9 cellular contexts compared by ENCODE assay signal in genomic region chr12:96208801-96209534, GRCh38. TPM values are rescaled to one million over a fixed set of nuclear protein-coding genes. Genes with fewer than 3 reads are reported as not detected.
DNase-seq lines count a peak whose midpoint lies in the region; ATAC-seq and TF ChIP-seq lines count a peak whose summit lies in the region.
"Had no signal": no experiment of that assay in that cellular context is flagged by ENCODE, and none has a peak within 500 bp of the region (broad histone marks: within the 10 kb centered on the region; RNA-seq: fewer than 3 reads in every experiment).

No MANE protein-coding gene starts in this region.

- peaks cover 31% of the 10 kb centered on the region for H3K27me3 Mint-ChIP-seq in endothelial cell (ENCODE audit: unreplicated experiment)

- H3K9me3 Mint-ChIP-seq in endothelial cell (ENCODE audit: unreplicated experiment), result no peaks in the 10 kb centered on the region

- no peak overlapping the region for H2AFZ ChIP-seq in OCI-LY7 (ENCODE audit: low read length)

- H3K36me3 Mint-ChIP-seq in endothelial cell (ENCODE audit: low read depth, unreplicated experiment), result peaks cover 61% of the 10 kb centered on the region
- H3K36me3 Mint-ChIP-seq: brain had no signal

- ATAC-seq in GM18861 (IDR thresholded peaks at IDR 0.05; ENCODE audit: unreplicated experiment), result peak; percentile 36

- no TSS peak for BruUV-seq in OCI-LY7 (replicated peaks; lab: Mats Ljungman, UMichigan)

- no peaks in the 10 kb centered on the region for H3K9me2 ChIP-seq in OCI-LY7 (ENCODE audit: insufficient read depth, low read length)

- peak overlapping the region; percentile 71 for H3K4me2 ChIP-seq in OCI-LY7 (ENCODE audit: low read length)

- H3K79me2 ChIP-seq in OCI-LY7 (ENCODE audit: insufficient read depth, low read depth, low read length), result no peaks in the 10 kb centered on the region

- no peak overlapping the region for H3K27ac ChIP-seq in OCI-LY7 (ENCODE audit: low read depth, low read length, poor library complexity, severe bottlenecking)
- H3K27ac ChIP-seq in rectal smooth muscle tissue (ENCODE audit: low read depth, low read length), result peak overlapping the region; percentile 12
- no peak overlapping the region for H3K27ac ChIP-seq in SJCRH30
- H3K27ac ChIP-seq: HL-60 had no signal

- no peaks in the 10 kb centered on the region for H3K27me3 ChIP-seq in rectal smooth muscle tissue (ENCODE audit: control insufficient read depth, insufficient read depth, low read length)
- no peaks in the 10 kb centered on the region for H3K27me3 ChIP-seq in SJCRH30

- peaks cover 94% of the 10 kb centered on the region for H3K4me1 Mint-ChIP-seq in endothelial cell (ENCODE audit: unreplicated experiment)

- H3K4me3 ChIP-seq in OCI-LY7 (ENCODE audit: low read depth, low read length, poor library complexity, severe bottlenecking) (peak overlapping the region; percentile 33), rectal smooth muscle tissue (ENCODE audit: low read length) (no peak overlapping the region), SJCRH30 (no peak overlapping the region)

- H3K9me3 ChIP-seq in OCI-LY7 (ENCODE audit: low read length) (no peaks in the 10 kb centered on the region), SJCRH30 (replicated peaks) (no peaks in the 10 kb centered on the region; the same call in 1 of the 2 replicates)

- H3K36me3 ChIP-seq in OCI-LY7 (ENCODE audit: insufficient read depth, low read length) (no peaks in the 10 kb centered on the region), rectal smooth muscle tissue (ENCODE audit: control insufficient read depth, insufficient read depth, low read length) (no peaks in the 10 kb centered on the region), SJCRH30 (peaks cover 8% of the 10 kb centered on the region)

- CTCF ChIA-PET in OCI-LY7 (lab: Charles Lee; ENCODE audit: unreplicated experiment), result interaction anchor here (0.6 to 0.7 kb wide), 2 partner anchors 99 to 194 kb away, joined by 3 to 4 read pairs; no protein-coding TSS in a partner anchor

- intact Hi-C loops in OCI-LY7 (cut with micrococcal nuclease; ENCODE audit: unreplicated experiment), result loop anchor here (1.0 to 5.0 kb wide), 3 partner anchors 11 to 248 kb away; no protein-coding TSS in a partner anchor

- peak; percentile 49 for TF ChIP-seq CTCF in OCI-LY7 (conservative IDR thresholded peaks at IDR 0.05; ENCODE audit: low read length)
- no peak for TF ChIP-seq CTCF in endothelial cell (IDR thresholded peaks at IDR 0.05; ENCODE audit: unreplicated experiment)

- POLR2A ChIA-PET in OCI-LY7 (lab: Charles Lee), result interaction anchor here (0.6 to 1.3 kb wide), 6 partner anchors 11 to 190 kb away, joined by 3 to 5 read pairs (median 3); no protein-coding TSS in a partner anchor

- 0 out of 2 replicates have a peak, but pooled peaks cover 12% of the 10 kb centered on the region for H4K20me1 ChIP-seq in OCI-LY7 (ENCODE audit: insufficient read depth, low read length)

- H3K4me1 ChIP-seq in OCI-LY7 (ENCODE audit: insufficient read depth, low read length, poor library complexity, severe bottlenecking), result peaks cover 68% of the 10 kb centered on the region
- H3K4me1 ChIP-seq in rectal smooth muscle tissue (ENCODE audit: control insufficient read depth, insufficient read depth, low read length), result peaks cover 5% of the 10 kb centered on the region
- peaks cover 12% of the 10 kb centered on the region for H3K4me1 ChIP-seq in SJCRH30

- H3K9ac ChIP-seq in rectal smooth muscle tissue (ENCODE audit: low read length), result no peak overlapping the region

- peak overlapping the region; percentile 98 for H3K27ac Mint-ChIP-seq in endothelial cell (ENCODE audit: unreplicated experiment)

- DNase-seq in OCI-LY7 (ENCODE audit: low spot score) (peak; percentile 92), endothelial cell (ENCODE audit: low spot score) (no peak), NCI-H2029 (lab: John Stamatoyannopoulos, UW) (no peak), NCI-H446 (lab: John Stamatoyannopoulos, UW) (no peak), SJCRH30 (no peak)

- peak overlapping the region; percentile 84 for H3K4me3 Mint-ChIP-seq in endothelial cell (ENCODE audit: unreplicated experiment)
- H3K4me3 Mint-ChIP-seq: brain had no signal

RNA-seq across cellular contexts. Expression of gene ELK3, which starts 14.8 kb away (rescaled TPM):
- total RNA-seq in OCI-LY7 (2014; rRNA removed; shearing (Covaris generic)), result 1.9 and 2.2 TPM in 2 replicates
- 2.5 and 4.2 TPM in 2 replicates for total RNA-seq in OCI-LY7 (2022)
- 294 TPM for total RNA-seq in endothelial cell (ENCODE audit: unreplicated experiment)
- 31.8 and 34.0 TPM in 2 replicates for total RNA-seq in SJCRH30 (2014; rRNA removed; shearing (Covaris generic))
